7 cellular contexts compared by ENCODE assay signal in genomic region chr6:149963462-149964242, GRCh38. TPM values are rescaled to one million over a fixed set of nuclear protein-coding genes. Genes with fewer than 3 reads are reported as not detected.
DNase-seq lines count a peak whose midpoint lies in the region; ATAC-seq and TF ChIP-seq lines count a peak whose summit lies in the region.

ULBP1 (plus strand) TSS chr6:149963943; CDS start chr6:149964050, 107 bp downstream.

- H3K27ac ChIP-seq in PC-3 (ENCODE audit: low read length) = peak within 1 kb of the TSS; percentile 55

- H3K9me2 ChIP-seq in PC-3 (replicated peaks; ENCODE audit: low read length) = no peaks in the 10 kb centered on the region

- H3K4me1 Mint-ChIP-seq in activated T-cell treated with anti-CD3 and anti-CD28 coated beads, Interleukin-2, amount 50 U/mL, for 72 hours (ENCODE audit: low read depth) = peaks cover 39% of the 10 kb centered on the region
- H3K4me1 Mint-ChIP-seq in natural killer cell treated with Interleukin-12 subunit alpha and Interleukin-12 subunit beta and Interleukin-15 and Interleukin-18, amount 100 ng/mL, for 72 hours (ENCODE audit: low read depth in 2 of 2) = peaks cover 29% of the 10 kb centered on the region in 2 donors

- H3K9me3 ChIP-seq in PC-3 (ENCODE audit: low read length) = no peaks in the 10 kb centered on the region

- H3K4me2 ChIP-seq in PC-3 (ENCODE audit: low read length) = peak within 1 kb of the TSS; percentile 80

- peak; percentile 84 for DNase-seq in HuH-7 (ENCODE audit: low spot score)
- DNase-seq in PC-3 = peak; percentile 77
- peak; percentile 89 to 91 for DNase-seq in activated T-cell treated with anti-CD3 and anti-CD28 coated beads, Interleukin-2, amount 50 U/mL, for 72 hours
- peak; percentile 67 for DNase-seq in fibroblast of peridontal ligament (ENCODE audit: extremely low read depth)
- DNase-seq in natural killer cell treated with Interleukin-12 subunit alpha and Interleukin-12 subunit beta and Interleukin-15 and Interleukin-18, amount 100 ng/mL, for 72 hours (ENCODE audit: low spot score) = peak; percentile 77
- peak; percentile 28 to 60 (median 58) for DNase-seq in stimulated activated naive CD4-positive, alpha-beta T cell (lab: John Stamatoyannopoulos, UW)

- H2AFZ ChIP-seq in PC-3 (ENCODE audit: low read length) = peak within 1 kb of the TSS; percentile 98

- no peaks in the 10 kb centered on the region for H3K36me3 ChIP-seq in PC-3 (ENCODE audit: low read depth, low read length)

- ATAC-seq in GM18517 (IDR thresholded peaks at IDR 0.05; ENCODE audit: unreplicated experiment) = peak; percentile 58
- peak; percentile 84 for ATAC-seq in PC-3
- ATAC-seq in activated T-cell treated with anti-CD3 and anti-CD28 coated beads, Interleukin-2, amount 50 U/mL, for 72 hours (replicated peaks in 1 of 2) = peak; percentile 81 to 84
- peak; percentile 82 to 90 for ATAC-seq in natural killer cell treated with Interleukin-12 subunit alpha and Interleukin-12 subunit beta and Interleukin-15 and Interleukin-18, amount 100 ng/mL, for 72 hours

- peaks cover 94% of the 10 kb centered on the region for H3K27me3 Mint-ChIP-seq in activated T-cell treated with anti-CD3 and anti-CD28 coated beads, Interleukin-2, amount 50 U/mL, for 72 hours (ENCODE audit: low read depth)
- peaks cover 60 to 79% of the 10 kb centered on the region in 2 donors for H3K27me3 Mint-ChIP-seq in natural killer cell treated with Interleukin-12 subunit alpha and Interleukin-12 subunit beta and Interleukin-15 and Interleukin-18, amount 100 ng/mL, for 72 hours

- CTCF ChIA-PET in PC-3 (lab: Charles Lee) = no interaction called here

- no peaks in the 10 kb centered on the region for H3K27me3 ChIP-seq in PC-3 (ENCODE audit: low read length)

- H3K9me3 Mint-ChIP-seq in activated T-cell treated with anti-CD3 and anti-CD28 coated beads, Interleukin-2, amount 50 U/mL, for 72 hours = no peaks in the 10 kb centered on the region
- H3K9me3 Mint-ChIP-seq in natural killer cell treated with Interleukin-12 subunit alpha and Interleukin-12 subunit beta and Interleukin-15 and Interleukin-18, amount 100 ng/mL, for 72 hours = no peaks in the 10 kb centered on the region

- no peaks in the 10 kb centered on the region for H3K79me2 ChIP-seq in PC-3 (ENCODE audit: low read length)

- H3K9ac ChIP-seq in PC-3 (ENCODE audit: low read length) = peak within 1 kb of the TSS; percentile 72

- H3K4me3 ChIP-seq in PC-3 (ENCODE audit: low read length) = peak within 1 kb of the TSS; percentile 78

- peaks cover 8 to 12% of the 10 kb centered on the region in 2 donors for H3K36me3 Mint-ChIP-seq in activated T-cell treated with anti-CD3 and anti-CD28 coated beads, Interleukin-2, amount 50 U/mL, for 72 hours (ENCODE audit: insufficient read depth in 2 of 2)
- H3K36me3 Mint-ChIP-seq in natural killer cell treated with Interleukin-12 subunit alpha and Interleukin-12 subunit beta and Interleukin-15 and Interleukin-18, amount 100 ng/mL, for 72 hours = no peaks in the 10 kb centered on the region

- POLR2A ChIA-PET in PC-3 (lab: Charles Lee; ENCODE audit: unreplicated experiment) = no interaction called here

- intact Hi-C loops in PC-3 (cut with micrococcal nuclease) = no loop called here

- peaks cover 7% of the 10 kb centered on the region for H3K4me1 ChIP-seq in PC-3 (ENCODE audit: insufficient read depth, low read length)

- peak within 1 kb of the TSS; percentile 85 to 98 for H3K4me3 Mint-ChIP-seq in activated T-cell treated with anti-CD3 and anti-CD28 coated beads, Interleukin-2, amount 50 U/mL, for 72 hours
- peak within 1 kb of the TSS; percentile 93 for H3K4me3 Mint-ChIP-seq in natural killer cell treated with Interleukin-12 subunit alpha and Interleukin-12 subunit beta and Interleukin-15 and Interleukin-18, amount 100 ng/mL, for 72 hours

- H3K27ac Mint-ChIP-seq in activated T-cell treated with anti-CD3 and anti-CD28 coated beads, Interleukin-2, amount 50 U/mL, for 72 hours = peak within 1 kb of the TSS; percentile 91
- H3K27ac Mint-ChIP-seq in natural killer cell treated with Interleukin-12 subunit alpha and Interleukin-12 subunit beta and Interleukin-15 and Interleukin-18, amount 100 ng/mL, for 72 hours = peak within 1 kb of the TSS; percentile 65 to 76

- no TSS peak for BruUV-seq in PC-3 (replicated peaks; lab: Mats Ljungman, UMichigan)

- H3F3A ChIP-seq in PC-3 (ENCODE audit: low read length, unreplicated experiment) = no peaks in the 10 kb centered on the region

- H4K20me1 ChIP-seq in PC-3 (ENCODE audit: low read length) = no peaks in the 10 kb centered on the region

- TF ChIP-seq CTCF in PC-3 (conservative IDR thresholded peaks at IDR 0.05; ENCODE audit: low read depth, low read length) = no peak

RNA-seq across cellular contexts. Expression of gene ULBP1, which starts in this region (rescaled TPM):
- 0.86 and 0.87 TPM in 2 replicates for total RNA-seq in PC-3 (2014; rRNA removed)
- total RNA-seq in activated T-cell treated with anti-CD3 and anti-CD28 coated beads, Interleukin-2, amount 50 U/mL, for 72 hours = 10 to 100 TPM in 1 of 2 donors, 1 to 10 TPM in 1; 9.4 to 12.4 TPM
- 1 to 10 TPM in 1 of 2 donors, under 1 TPM in 1; 0.31 to 1.5 TPM for total RNA-seq in natural killer cell treated with Interleukin-12 subunit alpha and Interleukin-12 subunit beta and Interleukin-15 and Interleukin-18, amount 100 ng/mL, for 72 hours

Comparison
In these comparisons a context has a peak if more than half of its experiments do, and no peak if none do; other contexts are left out.
1. Peak in every context shown above with its lines: DNase-seq, ATAC-seq, H3K4me3 ChIP-seq and H3K27ac ChIP-seq.
2. Peak in DNase-seq, ATAC-seq, H3K4me3 ChIP-seq, H3K27ac ChIP-seq, H3K9ac ChIP-seq and H3K4me2 ChIP-seq in PC-3; RNA of the gene not detected or under 1 TPM.